In the genomic region with DNA sequence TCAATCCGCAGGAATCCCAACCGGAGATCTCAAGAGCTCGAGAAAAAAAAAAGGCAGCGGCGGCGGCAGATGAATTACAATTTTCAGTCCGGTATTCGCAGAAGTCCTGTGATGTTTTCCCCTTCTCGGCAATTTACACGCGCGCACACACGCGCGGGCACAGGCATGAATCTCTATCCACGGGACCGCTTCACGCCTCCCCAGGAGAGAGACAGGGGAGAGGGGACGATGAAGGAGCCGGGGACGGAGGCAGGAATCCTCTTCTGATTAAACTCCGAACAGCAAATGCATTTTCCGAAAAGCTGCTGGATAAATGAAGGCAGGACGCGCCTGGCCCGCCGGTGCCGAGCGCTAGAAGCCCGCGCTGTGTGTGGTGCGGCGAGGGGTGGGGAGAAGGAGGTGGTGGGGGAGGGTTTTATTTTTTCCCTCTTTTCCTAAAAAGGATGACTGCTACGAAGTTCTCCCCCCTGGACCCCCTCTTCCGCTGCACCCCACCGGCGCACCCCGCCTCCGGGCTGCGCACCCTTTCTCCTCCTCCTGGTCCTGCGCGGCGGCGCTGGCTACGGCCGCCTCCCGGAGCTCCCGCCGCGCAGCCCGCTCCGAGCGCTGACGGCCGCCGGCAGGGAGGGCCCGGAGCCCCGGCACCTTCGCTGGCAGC, we compare ENCODE assay signal across 8 cellular contexts. TPM values are rescaled to one million over a fixed set of nuclear protein-coding genes. Genes with fewer than 3 reads are reported as not detected.
DNase-seq lines count a peak whose midpoint lies in the region; ATAC-seq and TF ChIP-seq lines count a peak whose summit lies in the region.

TSS of gene BCL2 (minus strand) at position 387 of the 658 bp plus-strand sequence.

- H3K27me3 ChIP-seq in AG04450 (ENCODE audit: control insufficient read depth, insufficient read depth, low read length) (peaks cover 19% of the 10 kb centered on the region), OCI-LY3 (ENCODE audit: low read depth, low read length) (no peaks in the 10 kb centered on the region), iPS DF 6.9 (ENCODE audit: control insufficient read depth, insufficient read depth, low read length) (peaks cover 10% of the 10 kb centered on the region; the same call in 1 of the 2 replicates)

- H4K20me1 ChIP-seq in OCI-LY3 (ENCODE audit: insufficient read depth, low read length): no peaks in the 10 kb centered on the region

- H3K4me3 ChIP-seq in AG04450 (ENCODE audit: low read depth, low read length) (peak within 1 kb of the TSS; percentile 70), OCI-LY3 (ENCODE audit: low read length) (peak within 1 kb of the TSS; percentile 79), astrocyte of the cerebellum (ENCODE audit: low read depth, low read length) (peak within 1 kb of the TSS; percentile 70), iPS DF 6.9 (ENCODE audit: low read length) (peak within 1 kb of the TSS; percentile 48)

- POLR2A ChIA-PET in AG04450 (lab: Yijun Ruan, JAX): interaction anchor here (0.7 to 1.1 kb wide), 2 partner anchors 103 to 1222 kb away, joined by 3 read pairs; partner anchors contain the start of gene VPS4B

- in situ Hi-C loops in astrocyte of the cerebellum (cut with HindIII; ENCODE audit: low sequenced_read_pairs): no loop called here

- CTCF ChIA-PET in AG04450 (lab: Charles Lee): interaction anchor here (1.0 to 2.4 kb wide), 5 partner anchors 23 to 303 kb away, joined by 3 to 14 read pairs (median 3); no protein-coding TSS in a partner anchor

- H3K27ac ChIP-seq in AG04450 (ENCODE audit: low read depth, low read length) (no peak within 1 kb of the TSS), OCI-LY3 (ENCODE audit: low read length) (peak within 1 kb of the TSS; percentile 88), iPS DF 6.9 (ENCODE audit: low read length) (no peak within 1 kb of the TSS)

- peak; percentile 4 for ATAC-seq in GM18520 (IDR thresholded peaks at IDR 0.05; ENCODE audit: unreplicated experiment)
- ATAC-seq in HG03097 (IDR thresholded peaks at IDR 0.05; ENCODE audit: low FRiP score, unreplicated experiment): peak; percentile 10
- ATAC-seq in GM18867 (IDR thresholded peaks at IDR 0.05; ENCODE audit: unreplicated experiment): no peak

- H2AFZ ChIP-seq in OCI-LY3 (ENCODE audit: low read depth, low read length): peak within 1 kb of the TSS; percentile 2; the same call in 1 of the 2 replicates

- peaks cover 70% of the 10 kb centered on the region for H3K79me2 ChIP-seq in OCI-LY3 (ENCODE audit: low read length)

- H3K9ac ChIP-seq in OCI-LY3 (ENCODE audit: low read length): peak within 1 kb of the TSS; percentile 89

- H3K4me1 ChIP-seq in OCI-LY3 (ENCODE audit: low read length) (peaks cover 26% of the 10 kb centered on the region), iPS DF 6.9 (ENCODE audit: control insufficient read depth, insufficient read depth, low read length) (peaks cover 2% of the 10 kb centered on the region; the same call in 1 of the 2 replicates)

- peak within 1 kb of the TSS; percentile 94 for H3K4me2 ChIP-seq in OCI-LY3 (ENCODE audit: low read length)

- no peak for TF ChIP-seq CTCF in AG04450 (IDR thresholded peaks at IDR 0.05; ENCODE audit: low read depth, low read length)
- no peak for TF ChIP-seq CTCF in OCI-LY3 (IDR thresholded peaks at IDR 0.05; ENCODE audit: low read depth, low read length)
- TF ChIP-seq CTCF in astrocyte of the cerebellum (IDR thresholded peaks at IDR 0.05; ENCODE audit: low read depth, low read length, missing control alignments): no peak

- H3K9me3 ChIP-seq in AG04450 (ENCODE audit: control insufficient read depth, insufficient read depth, low read length) (no peaks in the 10 kb centered on the region), OCI-LY3 (ENCODE audit: insufficient read depth, low read length) (no peaks in the 10 kb centered on the region), iPS DF 6.9 (ENCODE audit: control insufficient read depth, insufficient read depth, low read length) (no peaks in the 10 kb centered on the region)

- H3K36me3 ChIP-seq in OCI-LY3 (replicated peaks; ENCODE audit: low read depth, low read length): peaks cover 42% of the 10 kb centered on the region
- no peaks in the 10 kb centered on the region for H3K36me3 ChIP-seq in iPS DF 6.9 (ENCODE audit: control insufficient read depth, insufficient read depth, low read length)

- no CpG with 5 or more reads among the region's 59 CpGs for WGBS in iPS DF 6.9 (ENCODE audit: insufficient coverage, insufficient read length)

- no peak for DNase-seq in AG04450 (ENCODE audit: low read depth, low spot score)
- no peak for DNase-seq in astrocyte of the cerebellum (ENCODE audit: low read depth)
- no peak for DNase-seq in iPS DF 6.9 (ENCODE audit: low read depth, low spot score)
- peak; percentile 80 for DNase-seq in retina

RNA-seq across cellular contexts. Expression of gene BCL2, which starts in this region (rescaled TPM):
- 0.27 and 0.35 TPM in 2 replicates for polyA plus RNA-seq in AG04450 (2011; rRNA removed)
- polyA minus RNA-seq in AG04450 (2011; rRNA and poly(A)+ RNA removed): 0.51 and 0.61 TPM in 2 replicates
